Comparison of ENCODE assay signal across 23 cellular contexts in genomic region chr2:239037559-239037910, GRCh38.
"Had no signal": no experiment of that assay in that cellular context is flagged by ENCODE, and none has a peak within 500 bp of the region (broad histone marks: within the 10 kb centered on the region; RNA-seq: fewer than 3 reads in every experiment).

No MANE protein-coding gene starts in this region.

- H3K36me3 Mint-ChIP-seq: naive thymus-derived CD4-positive, alpha-beta T cell; stimulated activated memory B cell treated with anti-CD40 and anti-IgM and Interleukin-4, amounts not matched to agents 10 μg/mL and 1 μg/mL and 100 μg/mL, for 72 hours had no signal

- H3K4me3 Mint-ChIP-seq: effector memory CD8-positive, alpha-beta T cell; naive thymus-derived CD4-positive, alpha-beta T cell; nephron; stimulated activated memory B cell treated with anti-CD40 and anti-IgM and Interleukin-4, amounts not matched to agents 10 μg/mL and 1 μg/mL and 100 μg/mL, for 72 hours had no signal

- H3K4me2 ChIP-seq: hepatocyte had no signal

- H3K9me3 ChIP-seq: prostate gland, right atrium auricular region, thoracic aorta, tibial nerve, upper lobe of left lung had no signal

- DNase-seq: cerebellar nuclear complex; cortex of kidney; effector memory CD8-positive, alpha-beta T cell; head of caudate nucleus; kidney; mesenchymal stem cell; midbrain; naive thymus-derived CD4-positive, alpha-beta T cell; stimulated activated CD4-positive, alpha-beta T cell treated with anti-CD3 and anti-CD28 coated beads, Interleukin-4, amount 100 ng/mL, for 4 hours; stimulated activated naive CD8-positive, alpha-beta T cell treated with anti-CD3 and anti-CD28 coated beads, Interleukin-15, Interleukin-2, amounts not matched to agents 100 U/mL and 50 U/mL, for 24 hours; substantia nigra had no signal

- H3K36me3 ChIP-seq: prostate gland, right atrium auricular region, thoracic aorta, tibial nerve, upper lobe of left lung had no signal

- H3K4me1 ChIP-seq: parathyroid adenoma, prostate gland had no signal

- H3K27me3 ChIP-seq: right atrium auricular region, tibial nerve, upper lobe of left lung had no signal

- H3K27ac Mint-ChIP-seq: naive thymus-derived CD4-positive, alpha-beta T cell; stimulated activated memory B cell treated with anti-CD40 and anti-IgM and Interleukin-4, amounts not matched to agents 10 μg/mL and 1 μg/mL and 100 μg/mL, for 72 hours had no signal

- H3K79me2 ChIP-seq: hepatocyte, parathyroid adenoma had no signal

- H3K4me3 ChIP-seq: hepatocyte, lung, prostate gland, right atrium auricular region, thoracic aorta, tibial nerve, upper lobe of left lung had no signal

- ATAC-seq: effector memory CD8-positive, alpha-beta T cell; left lobe of liver; naive thymus-derived CD4-positive, alpha-beta T cell; sciatic nerve; stimulated activated memory B cell treated with anti-CD40 and anti-IgM and Interleukin-4, amounts not matched to agents 10 μg/mL and 1 μg/mL and 100 μg/mL, for 72 hours; stimulated activated naive CD8-positive, alpha-beta T cell treated with anti-CD3 and anti-CD28 coated beads, Interleukin-15, Interleukin-2, amounts not matched to agents 100 U/mL and 50 U/mL, for 24 hours had no signal

- H3K9me3 Mint-ChIP-seq: effector memory CD8-positive, alpha-beta T cell; naive thymus-derived CD4-positive, alpha-beta T cell; nephron; stimulated activated memory B cell treated with anti-CD40 and anti-IgM and Interleukin-4, amounts not matched to agents 10 μg/mL and 1 μg/mL and 100 μg/mL, for 72 hours had no signal

- H3K9ac ChIP-seq: parathyroid adenoma had no signal

- H3K4me1 Mint-ChIP-seq: nephron; stimulated activated memory B cell treated with anti-CD40 and anti-IgM and Interleukin-4, amounts not matched to agents 10 μg/mL and 1 μg/mL and 100 μg/mL, for 72 hours had no signal

- H2AFZ ChIP-seq: hepatocyte, parathyroid adenoma had no signal

- H3K27ac ChIP-seq: hepatocyte, parathyroid adenoma, prostate gland, right atrium auricular region, thoracic aorta, upper lobe of left lung had no signal
